ENCODE assay signal across 16 cellular contexts in genomic region chr21:45336535-45336810, GRCh38.
"Had no signal": no experiment of that assay in that cellular context is flagged by ENCODE, and none has a peak within 500 bp of the region (broad histone marks: within the 10 kb centered on the region; RNA-seq: fewer than 3 reads in every experiment).

No MANE protein-coding gene starts in this region.

- FAIRE-seq: bronchial epithelial cell, endometrium had no signal

- H3K4me3 ChIP-seq: dorsolateral prefrontal cortex, esophagus muscularis mucosa, prostate gland, suprapubic skin had no signal

- DNase-seq: activated CD4-positive, alpha-beta T cell treated with anti-CD3 and anti-CD28 coated beads, Interleukin-2, amount 50 U/mL, for 1 hour; activated CD4-positive, CD25-positive, alpha-beta regulatory T cell; activated effector memory CD4-positive, alpha-beta T cell treated with Interleukin-2 at 50 U/mL for 16 hours; glutamatergic neuron; stimulated activated CD4-positive, alpha-beta T cell treated with anti-CD3 and anti-CD28 coated beads, Interleukin-12 subunit alpha, Interleukin-12 subunit beta, amount 100 ng/mL, for 4 hours; stimulated activated CD4-positive, alpha-beta T cell treated with anti-CD3 and anti-CD28 coated beads, Interleukin-4, amount 100 ng/mL, for 1 hour; stimulated activated CD8-positive, alpha-beta memory T cell treated with anti-CD3 and anti-CD28 coated beads, Interleukin-4, amount 100 ng/mL, for 48 hours; stimulated activated naive CD8-positive, alpha-beta T cell treated with anti-CD3 and anti-CD28 coated beads, Interleukin-15, Interleukin-2, amounts not matched to agents 100 U/mL and 50 U/mL, for 24 hours; T-helper 2 cell had no signal

- H3K4me1 ChIP-seq: prostate gland had no signal

- H3K27ac Mint-ChIP-seq: activated naive CD8-positive, alpha-beta T cell had no signal

- H3K36me3 ChIP-seq: esophagus muscularis mucosa, prostate gland, suprapubic skin had no signal

- H3K9me3 ChIP-seq: esophagus muscularis mucosa, prostate gland, suprapubic skin had no signal

- H3K36me3 Mint-ChIP-seq: activated naive CD8-positive, alpha-beta T cell had no signal

- H3K27ac ChIP-seq: dorsolateral prefrontal cortex, esophagus muscularis mucosa, prostate gland, suprapubic skin had no signal

- H3K4me3 Mint-ChIP-seq: activated naive CD8-positive, alpha-beta T cell had no signal
